Comparison of ENCODE assay signal across 17 cellular contexts in the genomic region with DNA sequence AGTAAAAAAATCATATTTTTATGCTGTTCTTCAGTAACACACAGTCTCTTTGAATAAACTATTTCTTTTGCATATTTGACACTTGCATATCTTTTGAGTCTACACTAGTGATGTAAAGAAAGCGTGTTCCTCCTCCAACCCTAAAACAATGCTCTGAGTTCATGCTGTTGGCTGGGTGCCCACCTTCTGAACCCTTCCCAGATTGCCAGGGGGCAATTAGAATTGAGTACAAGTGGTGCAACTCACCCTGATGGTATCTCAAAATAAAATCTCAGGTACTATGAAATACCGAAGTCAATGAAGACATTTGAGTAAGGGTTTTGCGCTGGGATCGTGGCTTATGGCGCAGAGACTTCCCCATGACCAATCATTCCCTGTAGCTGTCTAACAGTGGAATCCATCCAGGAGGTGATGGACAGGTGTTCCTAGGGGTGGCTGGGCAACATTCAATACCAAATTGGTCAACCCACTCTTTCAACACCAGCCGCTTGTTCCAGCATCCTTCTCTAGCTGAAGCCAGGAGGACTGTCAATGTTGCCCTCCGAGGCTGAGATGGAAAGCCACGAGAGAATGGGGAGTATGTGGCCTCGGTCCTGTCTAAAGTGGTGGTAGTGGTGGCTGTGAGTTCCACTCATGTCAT.
"Had no signal": no experiment of that assay in that cellular context is flagged by ENCODE, and none has a peak within 500 bp of the region (broad histone marks: within the 10 kb centered on the region; RNA-seq: fewer than 3 reads in every experiment).

No MANE protein-coding gene starts in this region.

- ATAC-seq: activated T-cell treated with anti-CD3 and anti-CD28 coated beads, Interleukin-2, amount 50 U/mL, for 4 hours; T-helper 17 cell had no signal

- H3K4me1 ChIP-seq: adrenal gland, right atrium auricular region had no signal

- H3K36me3 ChIP-seq: adrenal gland, right atrium auricular region had no signal

- H3K4me3 ChIP-seq: adrenal gland, hepatocyte, right atrium auricular region had no signal

- H3K4me1 Mint-ChIP-seq: activated CD4-positive, alpha-beta memory T cell treated with anti-CD3 and anti-CD28 coated beads, Interleukin-2, amount 10 ng/mL, durations not matched to agents 7 days and 5 days; activated naive CD4-positive, alpha-beta T cell treated with anti-CD3 and anti-CD28 coated beads, Interleukin-2, amount 50 U/mL, for 24 hours; T-helper 17 cell had no signal

- H3K36me3 Mint-ChIP-seq: activated naive CD4-positive, alpha-beta T cell treated with anti-CD3 and anti-CD28 coated beads, Interleukin-2, amount 50 U/mL, for 24 hours had no signal

- H3K9me3 Mint-ChIP-seq: activated CD4-positive, alpha-beta memory T cell treated with anti-CD3 and anti-CD28 coated beads, Interleukin-2, amount 10 ng/mL, durations not matched to agents 7 days and 5 days; activated naive CD4-positive, alpha-beta T cell treated with anti-CD3 and anti-CD28 coated beads, Interleukin-2, amount 50 U/mL, for 24 hours; activated T-cell treated with anti-CD3 and anti-CD28 coated beads, Interleukin-2, amount 50 U/mL, for 4 hours had no signal

- H3K27me3 ChIP-seq: adrenal gland, right atrium auricular region had no signal

- H3K27ac ChIP-seq: adrenal gland, hepatocyte, right atrium auricular region had no signal

- H3K27ac Mint-ChIP-seq: activated CD4-positive, alpha-beta memory T cell treated with anti-CD3 and anti-CD28 coated beads, Interleukin-2, amount 10 ng/mL, durations not matched to agents 7 days and 5 days; activated naive CD4-positive, alpha-beta T cell treated with anti-CD3 and anti-CD28 coated beads, Interleukin-2, amount 50 U/mL, for 24 hours; nephron; T-helper 17 cell had no signal

- H3K4me3 Mint-ChIP-seq: activated CD4-positive, alpha-beta memory T cell treated with anti-CD3 and anti-CD28 coated beads, Interleukin-2, amount 10 ng/mL, durations not matched to agents 7 days and 5 days; activated naive CD4-positive, alpha-beta T cell treated with anti-CD3 and anti-CD28 coated beads, Interleukin-2, amount 50 U/mL, for 24 hours; activated T-cell treated with anti-CD3 and anti-CD28 coated beads, Interleukin-2, amount 50 U/mL, for 4 hours; nephron; T-helper 17 cell had no signal

- H3K9me3 ChIP-seq: adrenal gland, right atrium auricular region had no signal

- DNase-seq: activated CD4-positive, alpha-beta memory T cell treated with anti-CD3 and anti-CD28 coated beads, Interleukin-2, amount 10 ng/mL, durations not matched to agents 7 days and 5 days; activated CD4-positive, alpha-beta T cell treated with anti-CD3 and anti-CD28 coated beads for 4 hours; activated effector memory CD4-positive, alpha-beta T cell treated with anti-CD3 and anti-CD28 coated beads, Interleukin-2, amount 50 U/mL, for 16 hours; activated T-cell treated with anti-CD3 and anti-CD28 coated beads, Interleukin-2, amount 50 U/mL, for 4 hours; adrenal gland; caudate nucleus; kidney glomerular epithelial cell; nucleus accumbens; posterior cingulate gyrus; stimulated activated CD4-positive, alpha-beta T cell treated with anti-CD3 and anti-CD28 coated beads, Interleukin-4, amount 100 ng/mL, for 24 hours; substantia nigra; T-helper 17 cell; trophoblast cell had no signal
